8 cellular contexts compared by ENCODE assay signal in the genomic region with DNA sequence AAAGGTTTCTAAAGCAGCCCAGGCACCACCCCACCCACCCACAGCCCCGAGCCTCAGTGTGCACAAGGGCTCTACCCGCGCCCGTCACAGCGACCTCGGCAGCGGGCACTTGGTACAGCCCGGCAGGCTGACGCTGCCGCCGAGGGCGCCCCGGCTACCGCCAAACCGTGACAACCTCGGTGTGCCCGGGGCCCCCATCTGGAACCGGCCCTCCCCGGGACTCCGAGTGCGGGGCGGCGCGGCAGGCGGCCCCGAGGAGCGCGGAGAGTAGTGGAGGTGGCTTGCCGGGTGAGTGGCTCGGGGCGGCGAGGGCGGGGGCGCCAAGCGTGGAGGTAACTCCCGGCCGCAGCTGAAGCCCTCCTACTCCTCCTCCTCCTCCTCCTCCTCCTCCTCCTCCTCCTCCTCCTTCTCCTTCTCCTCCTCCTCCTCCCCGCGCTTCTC. TPM values are rescaled to one million over a fixed set of nuclear protein-coding genes. Genes with fewer than 3 reads are reported as not detected.
A peak's percentile ranks its signal among the peaks of the same experiment; 100 is the strongest.
DNase-seq lines count a peak whose midpoint lies in the region; ATAC-seq, FAIRE-seq and TF ChIP-seq lines count a peak whose summit lies in the region.

Gene ISM1, plus strand, starts transcription at position 418 of the 441 bp plus-strand sequence. CDS start 503 bp downstream, outside the sequence.

- no peak within 1 kb of the TSS for H3K14ac ChIP-seq in H9 (ENCODE audit: insufficient read depth, low read length)

- no peaks in the 10 kb centered on the region for H3K36me3 ChIP-seq in BLaER1 treated with 17β-estradiol and CSF1 and Interleukin-3, amounts not matched to agents 10 nM and 100 nM
- no peaks in the 10 kb centered on the region for H3K36me3 ChIP-seq in mesendoderm (ENCODE audit: control insufficient read depth, insufficient read depth, low read length)

- no peaks in the 10 kb centered on the region for H3K79me2 ChIP-seq in H9 (ENCODE audit: insufficient read depth, low read length)
- H3K79me2 ChIP-seq in mesendoderm (ENCODE audit: control insufficient read depth, insufficient read depth, low read length): no peaks in the 10 kb centered on the region

- H3K4me2 ChIP-seq in BLaER1 treated with 17β-estradiol and CSF1 and Interleukin-3, amounts not matched to agents 10 nM and 100 nM: peak within 1 kb of the TSS; percentile 92 to 99 (median 94)
- H3K4me2 ChIP-seq in H9 (ENCODE audit: insufficient read depth, insufficient read length, low read length) (peak within 1 kb of the TSS; percentile 99), mesendoderm (ENCODE audit: low read length) (peak within 1 kb of the TSS; percentile 80)

- intact Hi-C loops in dendritic cell treated with granulocyte-macrophage colony-stimulating factor and Interleukin-4, amounts not matched to agents 40 ng/mL and 50 ng/mL, for 4 days (cut with micrococcal nuclease): no loop called here

- no peak within 1 kb of the TSS for H2AFZ ChIP-seq in H9 (ENCODE audit: low read length)

- peak; percentile 55 for ATAC-seq in stimulated activated naive CD8-positive, alpha-beta T cell treated with anti-CD3 and anti-CD28 coated beads, Interleukin-15, Interleukin-2, amounts not matched to agents 100 U/mL and 50 U/mL, for 24 hours

- H3K56ac ChIP-seq in H9 (ENCODE audit: insufficient read length, low read depth, low read length) (no peak within 1 kb of the TSS), mesendoderm (ENCODE audit: low read length) (peak within 1 kb of the TSS; percentile 72)

- H2BK120ac ChIP-seq in H9 (ENCODE audit: low read depth, low read length, poor library complexity, severe bottlenecking) (no peak within 1 kb of the TSS), mesendoderm (ENCODE audit: low read depth, low read length) (no peak within 1 kb of the TSS)

- H3K9ac ChIP-seq in BLaER1 treated with 17β-estradiol and CSF1 and Interleukin-3, amounts not matched to agents 10 nM and 100 nM: peak within 1 kb of the TSS; percentile 62 to 78 (median 72)
- H3K9ac ChIP-seq in H9 (ENCODE audit: extremely low read depth, insufficient read length, low read length) (no peak within 1 kb of the TSS), mesendoderm (ENCODE audit: low read length) (peak within 1 kb of the TSS; percentile 52)

- peaks cover 83% of the 10 kb centered on the region for H3K27me3 Mint-ChIP-seq in H9 (ENCODE audit: low read depth)
- peaks cover 68% of the 10 kb centered on the region for H3K27me3 Mint-ChIP-seq in dendritic cell treated with granulocyte-macrophage colony-stimulating factor and Interleukin-4, amounts not matched to agents 40 ng/mL and 50 ng/mL, for 4 days

- no peak for FAIRE-seq in GM19239 (lab: Jason Lieb, UNC)

- H2AK5ac ChIP-seq in H9 (ENCODE audit: insufficient read length, low read length): no peak within 1 kb of the TSS
- no peak within 1 kb of the TSS for H2AK5ac ChIP-seq in mesendoderm (ENCODE audit: low read length)

- H3K4me1 Mint-ChIP-seq in H9: peaks cover 16 to 17% of the 10 kb centered on the region in 2 experiments
- H3K4me1 Mint-ChIP-seq in dendritic cell treated with granulocyte-macrophage colony-stimulating factor and Interleukin-4, amounts not matched to agents 40 ng/mL and 50 ng/mL, for 4 days (ENCODE audit: low read depth): peaks cover 15% of the 10 kb centered on the region

- H3K4ac ChIP-seq in H9 (ENCODE audit: low read depth, low read length): no peak within 1 kb of the TSS
- no peak within 1 kb of the TSS for H3K4ac ChIP-seq in mesendoderm (ENCODE audit: low read depth, low read length)

- H3K9me3 Mint-ChIP-seq in H9: no peaks in the 10 kb centered on the region
- no peaks in the 10 kb centered on the region for H3K9me3 Mint-ChIP-seq in dendritic cell treated with granulocyte-macrophage colony-stimulating factor and Interleukin-4, amounts not matched to agents 40 ng/mL and 50 ng/mL, for 4 days

- H3K79me1 ChIP-seq in H9 (ENCODE audit: insufficient read depth, low read depth, low read length, poor library complexity, severe bottlenecking) (no peaks in the 10 kb centered on the region), mesendoderm (ENCODE audit: low read length) (no peaks in the 10 kb centered on the region)

- H4K5ac ChIP-seq in H9 (ENCODE audit: insufficient read length, low read depth, low read length) (no peak within 1 kb of the TSS), mesendoderm (ENCODE audit: low read length) (no peak within 1 kb of the TSS)

- no peak within 1 kb of the TSS for H2BK20ac ChIP-seq in H9 (ENCODE audit: low read depth, low read length, poor library complexity, severe bottlenecking)

- peak within 1 kb of the TSS; percentile 68 to 90 for H3K4me3 Mint-ChIP-seq in H9
- peak within 1 kb of the TSS; percentile 39 for H3K4me3 Mint-ChIP-seq in dendritic cell treated with granulocyte-macrophage colony-stimulating factor and Interleukin-4, amounts not matched to agents 40 ng/mL and 50 ng/mL, for 4 days

- peaks cover 4 to 37% (median 32%) of the 10 kb centered on the region in 10 experiments; a peak in 19 of 20 replicates for H3K4me1 ChIP-seq in BLaER1 treated with 17β-estradiol and CSF1 and Interleukin-3, amounts not matched to agents 10 nM and 100 nM
- H3K4me1 ChIP-seq in H9 (ENCODE audit: insufficient read depth, low read length) (no peaks in the 10 kb centered on the region), mesendoderm (ENCODE audit: control insufficient read depth, low read depth, low read length) (peaks cover 4% of the 10 kb centered on the region)

- peak within 1 kb of the TSS in 9 of 11 experiments; percentile 37 to 60 (median 45); a peak in 14 of 22 replicates for H3K27ac ChIP-seq in BLaER1 treated with 17β-estradiol and CSF1 and Interleukin-3, amounts not matched to agents 10 nM and 100 nM
- H3K27ac ChIP-seq in H9 (ENCODE audit: insufficient read length, low read depth, low read length) (no peak within 1 kb of the TSS), mesendoderm (ENCODE audit: low read depth, low read length) (no peak within 1 kb of the TSS)

- H4K8ac ChIP-seq in H9 (replicated peaks; ENCODE audit: insufficient read length, low read depth, low read length): no peak within 1 kb of the TSS
- H4K8ac ChIP-seq in mesendoderm (ENCODE audit: low read depth, low read length): no peak within 1 kb of the TSS

- H2BK5ac ChIP-seq in H9 (ENCODE audit: insufficient read length, low read length) (no peak within 1 kb of the TSS), mesendoderm (ENCODE audit: low read length) (no peak within 1 kb of the TSS)

- H2BK12ac ChIP-seq in H9 (ENCODE audit: insufficient read length, low read depth, low read length): no peak within 1 kb of the TSS

- H3T11ph ChIP-seq in H9 (ENCODE audit: low read length): no peak within 1 kb of the TSS

- WGBS in H9 (ENCODE audit: extremely low coverage, insufficient read length, low lambda C conversion rate): no CpG with 5 or more reads among the region's 39 CpGs
- no CpG with 5 or more reads among the region's 39 CpGs for WGBS in mesendoderm (ENCODE audit: extremely low coverage, insufficient coverage, low lambda C conversion rate)

- no peaks in the 10 kb centered on the region; a peak in 1 of 7 replicates for H3K36me3 Mint-ChIP-seq in H9 (ENCODE audit: insufficient read depth in 1 of 3, low read depth in 3 of 3)
- H3K36me3 Mint-ChIP-seq in dendritic cell treated with granulocyte-macrophage colony-stimulating factor and Interleukin-4, amounts not matched to agents 40 ng/mL and 50 ng/mL, for 4 days (ENCODE audit: low read depth): no peaks in the 10 kb centered on the region

- H3K23ac ChIP-seq in H9 (ENCODE audit: insufficient read length, low read depth, low read length): no peak within 1 kb of the TSS
- H3K23ac ChIP-seq in mesendoderm (ENCODE audit: low read length): no peak within 1 kb of the TSS

- no peak within 1 kb of the TSS for H3K18ac ChIP-seq in H9 (ENCODE audit: insufficient read length, low read depth, low read length)
- H3K18ac ChIP-seq in mesendoderm (ENCODE audit: low read length): peak within 1 kb of the TSS; percentile 94

- peaks cover 0 to under 1% (median 0%) of the 10 kb centered on the region in 11 experiments; a peak in 1 of 22 replicates for H3K9me3 ChIP-seq in BLaER1 treated with 17β-estradiol and CSF1 and Interleukin-3, amounts not matched to agents 10 nM and 100 nM (replicated peaks in 1 of 11)
- H3K9me3 ChIP-seq in H9 (ENCODE audit: control insufficient read depth, low read depth, low read length): no peaks in the 10 kb centered on the region

- peaks cover 53 to 68% (median 57%) of the 10 kb centered on the region in 11 experiments for H3K27me3 ChIP-seq in BLaER1 treated with 17β-estradiol and CSF1 and Interleukin-3, amounts not matched to agents 10 nM and 100 nM
- H3K27me3 ChIP-seq in H9 (ENCODE audit: insufficient read depth, low read length): peaks cover 24% of the 10 kb centered on the region
- peaks cover 21% of the 10 kb centered on the region for H3K27me3 ChIP-seq in mesendoderm (ENCODE audit: insufficient read depth, low read length, poor library complexity)

- peaks cover 27% of the 10 kb centered on the region for H3K23me2 ChIP-seq in H9 (ENCODE audit: insufficient read length, low read depth, low read length, poor library complexity, severe bottlenecking)

- H2BK15ac ChIP-seq in H9 (ENCODE audit: low read depth, low read length) (no peak within 1 kb of the TSS), mesendoderm (replicated peaks; ENCODE audit: low read depth) (no peak within 1 kb of the TSS)

- no peak within 1 kb of the TSS for H4K91ac ChIP-seq in H9 (ENCODE audit: insufficient read length, low read depth, low read length)

- DNase-seq in H9 (peak; percentile 41), T1000 (lab: John Stamatoyannopoulos, UW) (peak; percentile 6), mesendoderm (peak; percentile 10), NAMALWA (ENCODE audit: low spot score) (no peak), GM19239 (ENCODE audit: insufficient read length, low spot score) (no peak)
- peak; percentile 50 for DNase-seq in stimulated activated naive CD8-positive, alpha-beta T cell treated with anti-CD3 and anti-CD28 coated beads, Interleukin-15, Interleukin-2, amounts not matched to agents 100 U/mL and 50 U/mL, for 24 hours

- peak within 1 kb of the TSS; percentile 70 to 80 (median 72) for H3K4me3 ChIP-seq in BLaER1 treated with 17β-estradiol and CSF1 and Interleukin-3, amounts not matched to agents 10 nM and 100 nM
- H3K4me3 ChIP-seq in mesendoderm (ENCODE audit: low read length): peak within 1 kb of the TSS; percentile 40

- peak within 1 kb of the TSS in 1 of 3 experiments; percentile 48; a peak in 1 of 7 replicates for H3K27ac Mint-ChIP-seq in H9
- no peak within 1 kb of the TSS for H3K27ac Mint-ChIP-seq in dendritic cell treated with granulocyte-macrophage colony-stimulating factor and Interleukin-4, amounts not matched to agents 40 ng/mL and 50 ng/mL, for 4 days

- TF ChIP-seq CTCF in H9 (conservative IDR thresholded peaks at IDR 0.05): no peak

- H4K20me1 ChIP-seq in BLaER1 treated with 17β-estradiol and CSF1 and Interleukin-3, amounts not matched to agents 10 nM and 100 nM: peaks cover 0 to 26% (median 16%) of the 10 kb centered on the region in 11 experiments; a peak in 13 of 22 replicates
- peaks cover 2% of the 10 kb centered on the region for H4K20me1 ChIP-seq in H9 (ENCODE audit: control insufficient read depth, insufficient read depth, insufficient read length)

RNA-seq across cellular contexts. Expression of gene ISM1, which starts in this region (rescaled TPM):
- total RNA-seq in H9 (2021): 0.20 and 0.24 TPM in 2 replicates
- polyA plus RNA-seq in mesendoderm (2013, experiment 1 of 2): 0.25 TPM
- polyA plus RNA-seq in mesendoderm (2013, experiment 2 of 2): 0.20 TPM

Comparison
In these comparisons a context has a peak if more than half of its experiments do, and no peak if none do; other contexts are left out.
1. Peak in DNase-seq and H3K4me2 ChIP-seq in H9; RNA of the gene not detected or under 1 TPM.
2. H3K27ac ChIP-seq: peak in BLaER1 treated with 17β-estradiol and CSF1 and Interleukin-3, amounts not matched to agents 10 nM and 100 nM (9 of 11); none in H9 (single experiment) and mesendoderm (single experiment).
3. DNase-seq: peak in T1000 (single experiment), mesendoderm (single experiment) and stimulated activated naive CD8-positive, alpha-beta T cell treated with anti-CD3 and anti-CD28 coated beads, Interleukin-15, Interleukin-2, amounts not matched to agents 100 U/mL and 50 U/mL, for 24 hours (single experiment); none in NAMALWA (single experiment) and GM19239 (single experiment).
4. Peak in every context shown above with its lines, with median percentiles within 50 percentile points of each other: H3K4me2 ChIP-seq.